21 cellular contexts compared by ENCODE assay signal in genomic region chr3:33779751-33780150, GRCh38.
"Had no signal": no experiment of that assay in that cellular context is flagged by ENCODE, and none has a peak within 500 bp of the region (broad histone marks: within the 10 kb centered on the region; RNA-seq: fewer than 3 reads in every experiment).

No MANE protein-coding gene starts in this region.

- H3K4me2 ChIP-seq: hepatocyte had no signal

- H2AFZ ChIP-seq: hepatocyte had no signal

- H3K4me1 ChIP-seq: esophagus squamous epithelium, psoas muscle, right lobe of liver, spleen, tibial nerve, upper lobe of right lung, vagina had no signal

- H3K27ac ChIP-seq: esophagus squamous epithelium, hepatocyte, psoas muscle, right lobe of liver, spleen, tibial nerve, upper lobe of right lung, vagina had no signal

- ATAC-seq: left colon; left ventricle myocardium superior; psoas muscle; right lobe of liver; stimulated activated memory B cell treated with anti-CD40 and anti-IgM and Interleukin-4, amounts not matched to agents 10 μg/mL and 1 μg/mL and 100 μg/mL, for 72 hours; upper lobe of right lung had no signal

- H3K4me3 ChIP-seq: esophagus squamous epithelium, hepatocyte, lung, psoas muscle, right lobe of liver, spleen, tibial nerve, upper lobe of right lung, vagina had no signal

- H3K79me2 ChIP-seq: hepatocyte had no signal

- H3K36me3 ChIP-seq: esophagus squamous epithelium, right lobe of liver, spleen, tibial nerve, upper lobe of right lung, vagina had no signal

- DNase-seq: dermis blood vessel endothelial cell; esophagus squamous epithelium; foreskin melanocyte; head of caudate nucleus; left colon; left ventricle myocardium superior; mesendoderm; naive B cell; psoas muscle; retina; right lobe of liver; spleen; stimulated activated CD4-positive, alpha-beta T cell treated with anti-CD3 and anti-CD28 coated beads, Interleukin-15, amount 100 ng/mL, for 24 hours; stimulated activated CD4-positive, alpha-beta T cell treated with anti-CD3 and anti-CD28 coated beads, Interleukin-1b, Interleukin-23, amount 100 ng/mL, for 48 hours; stimulated activated CD4-positive, alpha-beta T cell treated with anti-CD3 and anti-CD28 coated beads, Interleukin-4, amount 100 ng/mL, for 24 hours; upper lobe of right lung had no signal

- H3K9me3 ChIP-seq: esophagus squamous epithelium, psoas muscle, right lobe of liver, spleen, tibial nerve, upper lobe of right lung, vagina had no signal

- H3K27me3 ChIP-seq: esophagus squamous epithelium, hepatocyte, right lobe of liver, spleen, tibial nerve, upper lobe of right lung, vagina had no signal
